In the genomic region with DNA sequence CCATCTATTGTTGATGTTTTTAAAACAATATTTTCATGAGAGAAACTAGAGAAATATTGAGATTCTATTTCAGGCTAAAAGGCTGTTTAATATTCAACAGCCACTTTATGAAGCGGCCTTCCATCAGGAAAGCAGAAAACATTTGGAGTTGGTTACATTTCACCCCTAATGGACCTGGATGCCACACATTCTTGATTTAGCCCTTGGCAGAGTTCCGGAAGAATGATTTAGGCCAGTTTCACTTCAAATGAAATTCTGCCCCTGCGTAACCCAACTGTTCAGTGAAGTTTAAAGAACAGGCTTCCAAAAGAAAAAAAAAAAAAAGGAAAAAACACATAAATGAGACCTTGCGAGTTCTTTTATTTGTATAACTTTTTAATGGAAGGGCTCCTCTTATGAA, we compare ENCODE assay signal across 21 cellular contexts.
A peak's percentile ranks its signal among the peaks of the same experiment; 100 is the strongest.
DNase-seq lines count a peak whose midpoint lies in the region; ATAC-seq and TF ChIP-seq lines count a peak whose summit lies in the region.
"Had no signal": no experiment of that assay in that cellular context is flagged by ENCODE, and none has a peak within 500 bp of the region (broad histone marks: within the 10 kb centered on the region; RNA-seq: fewer than 3 reads in every experiment).

No MANE protein-coding gene starts in this region.

- no peak for ATAC-seq in right cardiac atrium
- no peak for ATAC-seq in left cardiac atrium
- no peak for ATAC-seq in HG02642 (IDR thresholded peaks at IDR 0.05; ENCODE audit: poor library complexity, unreplicated experiment)
- ATAC-seq: GM23338, heart left ventricle, HepG2, lower lobe of right lung had no signal

- TF ChIP-seq POLR2A in thyroid gland (IDR thresholded peaks at IDR 0.05) = no peak

- 0 out of 2 replicates have a peak overlapping the region, but pooled peaks have one; percentile 17 for H3K9ac ChIP-seq in GM23248
- H3K9ac ChIP-seq: BLaER1 treated with 17β-estradiol and CSF1 and Interleukin-3, amounts not matched to agents 10 nM and 100 nM had no signal

- intact Hi-C loops in thyroid gland (cut with DNase I) (no loop called here), right cardiac atrium (cut with DNase I) (no loop called here), left cardiac atrium (cut with DNase I) (no loop called here)

- H3K27me3 ChIP-seq in GM23248 (replicated peaks; ENCODE audit: insufficient read depth) = no peaks in the 10 kb centered on the region
- no peaks in the 10 kb centered on the region for H3K27me3 ChIP-seq in thyroid gland
- H3K27me3 ChIP-seq in right cardiac atrium (ENCODE audit: control insufficient read depth, insufficient read depth) = no peaks in the 10 kb centered on the region
- H3K27me3 ChIP-seq: adrenal gland; BLaER1 treated with 17β-estradiol and CSF1 and Interleukin-3, amounts not matched to agents 10 nM and 100 nM; heart left ventricle; right atrium auricular region had no signal

- H3K9me2 ChIP-seq in GM23248 (ENCODE audit: insufficient read depth) = peaks cover 4% of the 10 kb centered on the region; the same call in 1 of the 2 replicates

- H3K36me3 ChIP-seq in GM23248 (ENCODE audit: low read depth) = no peaks in the 10 kb centered on the region
- H3K36me3 ChIP-seq in thyroid gland = no peaks in the 10 kb centered on the region
- H3K36me3 ChIP-seq: adrenal gland; BLaER1 treated with 17β-estradiol and CSF1 and Interleukin-3, amounts not matched to agents 10 nM and 100 nM; heart left ventricle; lower lobe of right lung; right atrium auricular region had no signal

- H3K4me1 ChIP-seq in GM23248 (ENCODE audit: insufficient read depth) (peaks cover 25% of the 10 kb centered on the region), thyroid gland (peaks cover 13 to 14% of the 10 kb centered on the region in 2 donors), right cardiac atrium (ENCODE audit: control insufficient read depth, insufficient read depth, low read length) (no peaks in the 10 kb centered on the region)
- H3K4me1 ChIP-seq: adrenal gland; BLaER1 treated with 17β-estradiol and CSF1 and Interleukin-3, amounts not matched to agents 10 nM and 100 nM; heart left ventricle; right atrium auricular region had no signal

- DNase-seq in GM23248 (peak; percentile 18), astrocyte of the spinal cord (ENCODE audit: low read depth, low spot score) (peak; percentile 24), iris pigment epithelial cell (ENCODE audit: low read depth) (peak; percentile 29), thyroid gland (peak; percentile 57 to 58), right cardiac atrium (no peak), left cardiac atrium (no peak), DMS53 (lab: John Stamatoyannopoulos, UW) (no peak)
- DNase-seq: activated CD4-positive, alpha-beta T cell treated with anti-CD3 and anti-CD28 coated beads, Interleukin-2, amount 10 ng/mL, durations not matched to agents 24 days and 14 days; activated gamma-delta T cell; adrenal gland; cerebellar nuclear complex; erythroblast; heart left ventricle; lower lobe of right lung; NCI-H1436 treated with DMSO at 0.1 percent for 48 hours; NCI-H748 treated with DMSO at 0.1 percent for 48 hours had no signal

- H3K27ac ChIP-seq in GM23248 (no peak overlapping the region), thyroid gland (peak overlapping the region; percentile 75 to 93 (median 75)), right cardiac atrium (ENCODE audit: low read length) (no peak overlapping the region)
- H3K27ac ChIP-seq: adrenal gland; BLaER1 treated with 17β-estradiol and CSF1 and Interleukin-3, amounts not matched to agents 10 nM and 100 nM; heart left ventricle; lower lobe of right lung; right atrium auricular region had no signal

- H3K9me3 ChIP-seq in GM23248 (ENCODE audit: low read depth) = no peaks in the 10 kb centered on the region
- H3K9me3 ChIP-seq in thyroid gland = no peaks in the 10 kb centered on the region
- no peaks in the 10 kb centered on the region for H3K9me3 ChIP-seq in right cardiac atrium (ENCODE audit: control insufficient read depth, low read length)
- H3K9me3 ChIP-seq: adrenal gland, lower lobe of right lung, right atrium auricular region had no signal

- peak overlapping the region; percentile 56 for H3K4me2 ChIP-seq in GM23248 (ENCODE audit: unreplicated experiment)
- H3K4me2 ChIP-seq: BLaER1 treated with 17β-estradiol and CSF1 and Interleukin-3, amounts not matched to agents 10 nM and 100 nM; GM23338 had no signal

- H4K20me1 ChIP-seq in GM23248 (ENCODE audit: insufficient read depth) = no peaks in the 10 kb centered on the region
- H4K20me1 ChIP-seq: BLaER1 treated with 17β-estradiol and CSF1 and Interleukin-3, amounts not matched to agents 10 nM and 100 nM had no signal

- TF ChIP-seq CTCF in astrocyte of the spinal cord (IDR thresholded peaks at IDR 0.05; ENCODE audit: low read depth, low read length) = no peak
- no peak for TF ChIP-seq CTCF in thyroid gland (IDR thresholded peaks at IDR 0.05)

- H3K79me2 ChIP-seq in GM23248 (ENCODE audit: insufficient read depth) = no peaks in the 10 kb centered on the region

- in situ Hi-C loops in GM23248 (cut with MboI) = no loop called here
- in situ Hi-C loops in astrocyte of the spinal cord (cut with HindIII; ENCODE audit: low sequenced_read_pairs) = no loop called here

- H3K4me3 ChIP-seq in GM23248 (no peak overlapping the region), astrocyte of the spinal cord (ENCODE audit: low read depth, low read length) (no peak overlapping the region), thyroid gland (replicated peaks in 1 of 3) (no peak overlapping the region), right cardiac atrium (ENCODE audit: low read length) (no peak overlapping the region)
- H3K4me3 ChIP-seq: adrenal gland; BLaER1 treated with 17β-estradiol and CSF1 and Interleukin-3, amounts not matched to agents 10 nM and 100 nM; GM23338; heart left ventricle; lower lobe of right lung; right atrium auricular region had no signal

- H2AFZ ChIP-seq in GM23248 = peak overlapping the region; percentile 64
- H2AFZ ChIP-seq: GM23338 had no signal

- WGBS in GM23248 (ENCODE audit: low coverage in 1 of 2, low lambda C conversion rate in 2 of 2, missing lambda C conversion rate in 2 of 2), 2 experiments = 30 to 33% methylated on average over 4 of the region's 4 CpGs
- 31 to 36% methylated on average over 4 of the region's 4 CpGs for WGBS in thyroid gland, 2 donors
- 82% methylated on average over 4 of the region's 4 CpGs for WGBS in right cardiac atrium

- H3F3A ChIP-seq in GM23248 (ENCODE audit: insufficient read depth) = peaks cover 15% of the 10 kb centered on the region

Comparison
In these comparisons a context has a peak if more than half of its experiments do, and no peak if none do; other contexts are left out.
1. DNase-seq: peak in GM23248 (single experiment), astrocyte of the spinal cord (single experiment), iris pigment epithelial cell (single experiment) and thyroid gland (2 of 2); none in right cardiac atrium (0 of 3), left cardiac atrium (single experiment) and DMS53 (single experiment).
2. H3K27ac ChIP-seq: peak in thyroid gland (3 of 3); none in GM23248 (single experiment) and right cardiac atrium (single experiment).